Comparison of ENCODE assay signal across 1 cellular context in genomic region chr1:43979528-43980254, GRCh38.
TF ChIP-seq lines count a peak whose summit lies in the region.

No MANE protein-coding gene starts in this region.

TF ChIP-seq in HepG2, 621 proteins besides CTCF, POLR2A, EP300 and RAD21 (continued from another document and continues in another):
- TF ChIP-seq THAP9 (CRISPR knock-in tag; IDR thresholded peaks at IDR 0.05; ENCODE audit: borderline replicate concordance) (peak; percentile 33; the same call in 1 of the 2 replicates), NPAS2 (CRISPR knock-in tag; IDR thresholded peaks at IDR 0.05; ENCODE audit: borderline replicate concordance) (no peak), BRD4 (CRISPR knock-in tag; IDR thresholded peaks at IDR 0.05) (no peak), AGO1 (IDR thresholded peaks at IDR 0.05; ENCODE audit: low read depth, low read length, poor library complexity, severe bottlenecking) (no peak), ZNF597 (CRISPR knock-in tag; IDR thresholded peaks at IDR 0.05) (no peak), GFI1 (CRISPR knock-in tag; IDR thresholded peaks at IDR 0.05; ENCODE audit: borderline replicate concordance) (peak; percentile 35; the same call in 1 of the 2 replicates), RXRB (CRISPR knock-in tag; IDR thresholded peaks at IDR 0.05; ENCODE audit: borderline replicate concordance) (peak; percentile 37; the same call in 1 of the 2 replicates), RBFOX2 (IDR thresholded peaks at IDR 0.05; ENCODE audit: low read depth, low read length) (peak; percentile 53), ELF3 (CRISPR knock-in tag; IDR thresholded peaks at IDR 0.05) (no peak), ZNF143 (CRISPR knock-in tag; IDR thresholded peaks at IDR 0.05) (peak; percentile 35; the same call in 1 of the 2 replicates), ZNF839 (CRISPR knock-in tag; IDR thresholded peaks at IDR 0.05; ENCODE audit: borderline replicate concordance) (peak; percentile 67; the same call in 1 of the 2 replicates), ZNF382 (CRISPR knock-in tag; IDR thresholded peaks at IDR 0.05; ENCODE audit: borderline replicate concordance) (no peak), ZNF264 (CRISPR knock-in tag; IDR thresholded peaks at IDR 0.05) (no peak), PHF8 (CRISPR knock-in tag; IDR thresholded peaks at IDR 0.05) (peak; percentile 53), SNAPC2 (CRISPR knock-in tag; IDR thresholded peaks at IDR 0.05) (no peak), ZKSCAN8 (CRISPR knock-in tag; IDR thresholded peaks at IDR 0.05; ENCODE audit: borderline replicate concordance) (no peak), ZFX (CRISPR knock-in tag; IDR thresholded peaks at IDR 0.05; ENCODE audit: low read depth) (peak; percentile 84), NFIC (IDR thresholded peaks at IDR 0.05; ENCODE audit: low read length) (no peak), ZSCAN30 (CRISPR knock-in tag; IDR thresholded peaks at IDR 0.05) (no peak), ZNF883 (CRISPR knock-in tag; IDR thresholded peaks at IDR 0.05; ENCODE audit: not compliant biosample characterization) (peak; percentile 80), TMF1 (CRISPR knock-in tag; IDR thresholded peaks at IDR 0.05; ENCODE audit: low read depth) (0 out of 2 replicates have a peak, but pooled peaks have one; percentile 49), MAF1 (CRISPR knock-in tag; IDR thresholded peaks at IDR 0.05; ENCODE audit: borderline replicate concordance) (no peak; the same call in 1 of the 2 replicates), TAF1 (CRISPR knock-in tag; IDR thresholded peaks at IDR 0.05) (peak; percentile 40; the same call in 1 of the 2 replicates), ZNF703 (CRISPR knock-in tag; IDR thresholded peaks at IDR 0.05; ENCODE audit: borderline replicate concordance) (no peak), ZBTB33 (CRISPR knock-in tag; IDR thresholded peaks at IDR 0.05) (no peak), SCMH1 (CRISPR knock-in tag; IDR thresholded peaks at IDR 0.05; ENCODE audit: borderline replicate concordance) (no peak), ZNF891 (CRISPR knock-in tag; IDR thresholded peaks at IDR 0.05) (0 out of 2 replicates have a peak, but pooled peaks have one; percentile 58), ZNF879 (CRISPR knock-in tag; IDR thresholded peaks at IDR 0.05) (no peak), SMAD3 (CRISPR knock-in tag; IDR thresholded peaks at IDR 0.05) (no peak), ZFP41 (CRISPR knock-in tag; IDR thresholded peaks at IDR 0.05; ENCODE audit: borderline replicate concordance) (no peak), DRAP1 (CRISPR knock-in tag; IDR thresholded peaks at IDR 0.05) (no peak), ATF7-NPFF (CRISPR knock-in tag; IDR thresholded peaks at IDR 0.05; ENCODE audit: low read depth) (0 out of 2 replicates have a peak, but pooled peaks have one; percentile 57), SATB2 (CRISPR knock-in tag; IDR thresholded peaks at IDR 0.05) (no peak), MIER2 (CRISPR knock-in tag; IDR thresholded peaks at IDR 0.05) (0 out of 2 replicates have a peak, but pooled peaks have one; percentile 10), BORCS8-MEF2B (CRISPR knock-in tag; IDR thresholded peaks at IDR 0.05) (peak; percentile 43; the same call in 1 of the 2 replicates), HIC2 (CRISPR knock-in tag; IDR thresholded peaks at IDR 0.05; ENCODE audit: low read depth) (peak; percentile 19), ZMAT3 (CRISPR knock-in tag; conservative IDR thresholded peaks at IDR 0.05) (peak; percentile 60; the same call in 1 of the 2 replicates), FOSL2 (CRISPR knock-in tag; IDR thresholded peaks at IDR 0.05) (peak; percentile 6; the same call in 1 of the 2 replicates), GLI4 (CRISPR knock-in tag; IDR thresholded peaks at IDR 0.05; ENCODE audit: borderline replicate concordance) (0 out of 2 replicates have a peak, but pooled peaks have one; percentile 10), EEA1 (CRISPR knock-in tag; IDR thresholded peaks at IDR 0.05; ENCODE audit: borderline replicate concordance) (no peak), THAP11 (CRISPR knock-in tag; IDR thresholded peaks at IDR 0.05) (peak; percentile 71), ZBTB14 (CRISPR knock-in tag; IDR thresholded peaks at IDR 0.05) (peak; percentile 65; the same call in 1 of the 2 replicates), ZNF512B (CRISPR knock-in tag; IDR thresholded peaks at IDR 0.05; ENCODE audit: borderline replicate concordance) (no peak), IRF1 (CRISPR knock-in tag; IDR thresholded peaks at IDR 0.05; ENCODE audit: low read depth) (no peak), ZNF772 (CRISPR knock-in tag; IDR thresholded peaks at IDR 0.05) (peak; percentile 73; the same call in 1 of the 2 replicates), ZNF33B (CRISPR knock-in tag; IDR thresholded peaks at IDR 0.05) (0 out of 2 replicates have a peak, but pooled peaks have one; percentile 28), ZNF10 (CRISPR knock-in tag; IDR thresholded peaks at IDR 0.05; ENCODE audit: borderline replicate concordance, low read depth) (no peak), HNF4G (IDR thresholded peaks at IDR 0.05; ENCODE audit: borderline replicate concordance, low read depth, low read length) (peak; percentile 23; the same call in 1 of the 2 replicates), HNF4G (CRISPR knock-in tag; IDR thresholded peaks at IDR 0.05; ENCODE audit: borderline replicate concordance, low read depth) (peak; percentile 56; the same call in 1 of the 2 replicates), XRCC5 (optimal IDR thresholded peaks at IDR 0.05; ENCODE audit: low read length) (no peak)
